8 cellular contexts compared by ENCODE assay signal in genomic region chr17:35244345-35245195, GRCh38. TPM values are rescaled to one million over a fixed set of nuclear protein-coding genes. Genes with fewer than 3 reads are reported as not detected.
A peak's percentile ranks its signal among the peaks of the same experiment; 100 is the strongest.
DNase-seq lines count a peak whose midpoint lies in the region; ATAC-seq, FAIRE-seq and TF ChIP-seq lines count a peak whose summit lies in the region.

No MANE protein-coding gene starts in this region.

- peak; percentile 88 for DNase-seq in ACHN
- peak; percentile 97 for DNase-seq in M059J (ENCODE audit: low read depth)
- DNase-seq in activated CD4-positive, alpha-beta memory T cell treated with anti-CD3 and anti-CD28 coated beads, Interleukin-2, amount 10 ng/mL, durations not matched to agents 7 days and 5 days, result peak; percentile 92
- DNase-seq in H1 (ENCODE audit: low read depth in 1 of 2, low spot score in 2 of 2), result peak in 1 of 2 experiments; percentile 47
- peak; percentile 80 for DNase-seq in myocyte (ENCODE audit: low read depth)
- peak; percentile 60 to 87 for DNase-seq in stimulated activated effector memory CD8-positive, alpha-beta T cell treated with anti-CD3 and anti-CD28 coated beads, Interleukin-12 subunit alpha, Interleukin-12 subunit beta, amount 100 ng/mL, for 72 hours (ENCODE audit: low spot score in 2 of 2)
- DNase-seq in NCI-H526 treated with DMSO at 0.1 percent for 48 hours (lab: John Stamatoyannopoulos, UW), result no peak

- no peak overlapping the region for H3K14ac ChIP-seq in H1 (ENCODE audit: insufficient read length)

- H3K27ac Mint-ChIP-seq in activated CD4-positive, alpha-beta memory T cell treated with anti-CD3 and anti-CD28 coated beads, Interleukin-2, amount 10 ng/mL, durations not matched to agents 7 days and 5 days, result peak overlapping the region; percentile 96
- peak overlapping the region; percentile 99 for H3K27ac Mint-ChIP-seq in stimulated activated effector memory CD8-positive, alpha-beta T cell treated with anti-CD3 and anti-CD28 coated beads, Interleukin-12 subunit alpha, Interleukin-12 subunit beta, amount 100 ng/mL, for 72 hours

- H3K4me2 ChIP-seq in H1 (ENCODE audit: insufficient read depth in 1 of 2, low read depth in 2 of 2, low read length in 2 of 2), result peak overlapping the region; percentile 88 to 97

- H3K79me2 ChIP-seq in H1 (ENCODE audit: control insufficient read depth in 1 of 2, insufficient read depth in 2 of 2, low read length in 2 of 2), result no peaks in the 10 kb centered on the region

- peak overlapping the region in 2 of 4 experiments; percentile 5 to 79; a peak in 4 of 8 replicates for H3K4me3 ChIP-seq in H1 (ENCODE audit: extremely low read depth in 1 of 4, insufficient read depth in 2 of 4, low read depth in 3 of 4, low read length in 4 of 4)

- H3K9me3 Mint-ChIP-seq in activated CD4-positive, alpha-beta memory T cell treated with anti-CD3 and anti-CD28 coated beads, Interleukin-2, amount 10 ng/mL, durations not matched to agents 7 days and 5 days, result no peaks in the 10 kb centered on the region
- H3K9me3 Mint-ChIP-seq in stimulated activated effector memory CD8-positive, alpha-beta T cell treated with anti-CD3 and anti-CD28 coated beads, Interleukin-12 subunit alpha, Interleukin-12 subunit beta, amount 100 ng/mL, for 72 hours, result no peaks in the 10 kb centered on the region

- H2BK12ac ChIP-seq in H1 (ENCODE audit: low read depth, low read length), result no peak overlapping the region

- no peak overlapping the region for H3K4ac ChIP-seq in H1 (replicated peaks; ENCODE audit: insufficient read length, low read depth, low read length)

- no peak overlapping the region for H2BK5ac ChIP-seq in H1 (ENCODE audit: low read depth, low read length)

- no peak overlapping the region for H2BK20ac ChIP-seq in H1 (ENCODE audit: low read length)

- H3K79me1 ChIP-seq in H1 (ENCODE audit: low read depth, low read length), result no peaks in the 10 kb centered on the region

- peaks cover 0 to 7% (median 3%) of the 10 kb centered on the region in 4 experiments; a peak in 5 of 7 replicates for H3K27me3 ChIP-seq in H1 (replicated peaks in 1 of 4; ENCODE audit: control insufficient read depth in 3 of 4, extremely low read depth in 1 of 4, insufficient read depth in 3 of 4, low read length in 3 of 4)

- no peak for TF ChIP-seq EP300 in H1 (IDR thresholded peaks at IDR 0.05; ENCODE audit: borderline replicate concordance in 1 of 2, low read depth in 2 of 2, low read length in 2 of 2)

- peaks cover 59% of the 10 kb centered on the region for H3K4me1 Mint-ChIP-seq in activated CD4-positive, alpha-beta memory T cell treated with anti-CD3 and anti-CD28 coated beads, Interleukin-2, amount 10 ng/mL, durations not matched to agents 7 days and 5 days
- peaks cover 67% of the 10 kb centered on the region for H3K4me1 Mint-ChIP-seq in stimulated activated effector memory CD8-positive, alpha-beta T cell treated with anti-CD3 and anti-CD28 coated beads, Interleukin-12 subunit alpha, Interleukin-12 subunit beta, amount 100 ng/mL, for 72 hours

- H3K9me3 ChIP-seq in H1 (ENCODE audit: insufficient read depth in 2 of 2, low read depth in 1 of 2, low read length in 1 of 2), result no peaks in the 10 kb centered on the region

- H3K27me3 Mint-ChIP-seq in activated CD4-positive, alpha-beta memory T cell treated with anti-CD3 and anti-CD28 coated beads, Interleukin-2, amount 10 ng/mL, durations not matched to agents 7 days and 5 days, result no peaks in the 10 kb centered on the region

- POLR2A ChIA-PET in activated CD4-positive, alpha-beta memory T cell treated with anti-CD3 and anti-CD28 coated beads, Interleukin-2, amount 10 ng/mL, durations not matched to agents 7 days and 5 days (lab: Charles Lee), result interaction anchor here (0.6 to 9.2 kb wide), 24 partner anchors 12 to 564 kb away, joined by 3 to 498 read pairs (median 14); partner anchors contain the start of genes NLE1, PEX12, RAD51D and SLFN11
- POLR2A ChIA-PET in H1 (lab: Charles Lee; ENCODE audit: partially characterized antibody), result no interaction called here

- H4K8ac ChIP-seq in H1 (ENCODE audit: extremely low read depth, insufficient read depth, low read length), result no peak overlapping the region

- no peak overlapping the region for H2BK120ac ChIP-seq in H1 (replicated peaks; ENCODE audit: low read depth, low read length)

- H4K91ac ChIP-seq in H1 (replicated peaks; ENCODE audit: insufficient read length, low read length), result no peak overlapping the region

- FAIRE-seq in H1 (lab: Jason Lieb, UNC), result no peak

- no peak overlapping the region for H3K56ac ChIP-seq in H1 (replicated peaks; ENCODE audit: insufficient read length, low read depth, low read length)

- H3K18ac ChIP-seq in H1 (ENCODE audit: extremely low read depth, low read length), result no peak overlapping the region

- TF ChIP-seq POLR2A in H1 (IDR thresholded peaks at IDR 0.05; ENCODE audit: control extremely low read depth in 1 of 2, low read depth in 2 of 2, low read length in 2 of 2), result no peak

- no peak for TF ChIP-seq RAD21 in H1 (IDR thresholded peaks at IDR 0.05 in 1 of 2, conservative IDR thresholded peaks at IDR 0.05 in 1 of 2; ENCODE audit: low read depth in 2 of 2, low read length in 2 of 2)

- no peak for TF ChIP-seq CTCF in H1 (IDR thresholded peaks at IDR 0.05; ENCODE audit: control extremely low read depth in 1 of 3, insufficient read depth in 1 of 3, low read depth in 1 of 3, low read length in 3 of 3)

- peak overlapping the region; percentile 95 for H3K4me3 Mint-ChIP-seq in activated CD4-positive, alpha-beta memory T cell treated with anti-CD3 and anti-CD28 coated beads, Interleukin-2, amount 10 ng/mL, durations not matched to agents 7 days and 5 days
- H3K4me3 Mint-ChIP-seq in stimulated activated effector memory CD8-positive, alpha-beta T cell treated with anti-CD3 and anti-CD28 coated beads, Interleukin-12 subunit alpha, Interleukin-12 subunit beta, amount 100 ng/mL, for 72 hours, result peak overlapping the region; percentile 98

- in situ Hi-C loops in ACHN (cut with HindIII; ENCODE audit: low pct_ligation_motif_present, low pct_unique_long_range_greater_than_20kb, low sequenced_read_pairs), result no loop called here

- no peak overlapping the region for H3K27ac ChIP-seq in H1 (ENCODE audit: low read depth, low read length)

- H3K23me2 ChIP-seq in H1 (ENCODE audit: low read depth, low read length), result peaks cover 7% of the 10 kb centered on the region

- no peak overlapping the region for H3K9ac ChIP-seq in H1 (replicated peaks in 1 of 4; ENCODE audit: extremely low read depth in 1 of 4, low read depth in 3 of 4, low read length in 3 of 4)

- H3K36me3 Mint-ChIP-seq in activated CD4-positive, alpha-beta memory T cell treated with anti-CD3 and anti-CD28 coated beads, Interleukin-2, amount 10 ng/mL, durations not matched to agents 7 days and 5 days (ENCODE audit: low read depth), result peaks cover 81% of the 10 kb centered on the region
- peaks cover 48% of the 10 kb centered on the region for H3K36me3 Mint-ChIP-seq in stimulated activated effector memory CD8-positive, alpha-beta T cell treated with anti-CD3 and anti-CD28 coated beads, Interleukin-12 subunit alpha, Interleukin-12 subunit beta, amount 100 ng/mL, for 72 hours

- H3K36me3 ChIP-seq in H1 (ENCODE audit: control insufficient read depth in 2 of 4, insufficient read depth in 4 of 4, low read length in 3 of 4), result no peaks in the 10 kb centered on the region

- H2BK15ac ChIP-seq in H1 (ENCODE audit: low read length), result no peak overlapping the region

- no peak overlapping the region for H4K5ac ChIP-seq in H1 (ENCODE audit: insufficient read length, low read depth, low read length)

- ATAC-seq in GM19467 (IDR thresholded peaks at IDR 0.05; ENCODE audit: unreplicated experiment), result peak; percentile 40
- peak; percentile 73 for ATAC-seq in stimulated activated effector memory CD8-positive, alpha-beta T cell treated with anti-CD3 and anti-CD28 coated beads, Interleukin-12 subunit alpha, Interleukin-12 subunit beta, amount 100 ng/mL, for 72 hours

- H2AK5ac ChIP-seq in H1 (ENCODE audit: low read depth, low read length), result no peak overlapping the region

- no peaks in the 10 kb centered on the region for H4K20me1 ChIP-seq in H1 (replicated peaks in 1 of 2; ENCODE audit: control insufficient read depth in 1 of 2, insufficient read depth in 2 of 2, low read length in 2 of 2)

- H2AFZ ChIP-seq in H1 (ENCODE audit: low read length), result no peak overlapping the region

- WGBS in H1 (ENCODE audit: extremely low coverage in 1 of 2, insufficient coverage in 1 of 2, insufficient read length in 1 of 2, insufficient replicate concordance in 2 of 2, low coverage in 1 of 2, low lambda C conversion rate in 2 of 2, missing lambda C conversion rate in 1 of 2), 2 experiments, result 72% methylated on average over 12 of the region's 13 CpGs; no CpG with 5 or more reads in 1 of the 2 experiments

- no peak overlapping the region for H3K23ac ChIP-seq in H1 (ENCODE audit: insufficient read length)

- CTCF ChIA-PET in activated CD4-positive, alpha-beta memory T cell treated with anti-CD3 and anti-CD28 coated beads, Interleukin-2, amount 10 ng/mL, durations not matched to agents 7 days and 5 days (lab: Charles Lee), result interaction anchor here (1.0 to 5.2 kb wide), 2 partner anchors 30 to 34 kb away, joined by 3 to 48 read pairs; no protein-coding TSS in a partner anchor
- CTCF ChIA-PET in H1 (lab: Charles Lee; ENCODE audit: partially characterized antibody), result interaction anchor here (0.6 kb wide), 1 partner anchor 75 kb away, joined by 4 read pairs; no protein-coding TSS in a partner anchor

- H3K4me1 ChIP-seq in H1 (replicated peaks in 1 of 4; ENCODE audit: control insufficient read depth in 3 of 4, insufficient read depth in 4 of 4, low read length in 3 of 4), result peaks cover 4 to 15% (median 7%) of the 10 kb centered on the region in 4 experiments

RNA-seq across cellular contexts. Expression of gene SLFN5, which starts 1.7 kb away (rescaled TPM):
- 52.8 and 79.4 TPM in 2 replicates for total RNA-seq in M059J (2014; rRNA removed; shearing (Covaris generic))
- total RNA-seq in activated CD4-positive, alpha-beta memory T cell treated with anti-CD3 and anti-CD28 coated beads, Interleukin-2, amount 10 ng/mL, durations not matched to agents 7 days and 5 days, result 100 to 1,000 TPM; 231 to 240 TPM
- 2.6 and 3.0 TPM in 2 replicates for total RNA-seq in H1 (2021; fragmentation: NEBNext Ultra II Directional; extraction: Animal tissue kit (Norgen Biotek cat#: 25700))
- 0.86 and 0.96 TPM in 2 replicates for polyA plus RNA-seq in H1 (2011; rRNA removed)
- 1.7 TPM for polyA plus RNA-seq in H1 (2011; cell fraction: cytosol; rRNA removed)
- polyA plus RNA-seq in H1 (2011; cell fraction: nucleus; rRNA removed), result 1.4 TPM
- 2.1 to 3.7 TPM (median 2.3 TPM) in 4 replicates for polyA plus RNA-seq in H1 (2012, experiment 1 of 2)
- polyA plus RNA-seq in H1 (2012, experiment 2 of 2), result 0.08 TPM
- 2.2 TPM for polyA plus RNA-seq in H1 (2013, experiment 1 of 2)
- polyA plus RNA-seq in H1 (2013, experiment 2 of 2), result 2.1 TPM
- polyA minus RNA-seq in H1 (2011; rRNA and poly(A)+ RNA removed), result 4.1 and 4.3 TPM in 2 replicates
- 1.5 TPM for polyA minus RNA-seq in H1 (2011; cell fraction: cytosol; rRNA and poly(A)+ RNA removed)
- polyA minus RNA-seq in H1 (2011; cell fraction: nucleus; rRNA and poly(A)+ RNA removed), result 4.8 TPM
- total RNA-seq in myocyte, result 34.2 and 36.0 TPM in 2 replicates
- polyA plus RNA-seq in myocyte (2012), result 24.3 TPM

RNA-seq across cellular contexts. Expression of gene SLC35G3, which starts 50.4 kb away (rescaled TPM):
- not detected in 2 replicates for total RNA-seq in M059J (2014; rRNA removed; shearing (Covaris generic))
- not detected for total RNA-seq in activated CD4-positive, alpha-beta memory T cell treated with anti-CD3 and anti-CD28 coated beads, Interleukin-2, amount 10 ng/mL, durations not matched to agents 7 days and 5 days
- not detected in 2 replicates for total RNA-seq in H1 (2021; fragmentation: NEBNext Ultra II Directional; extraction: Animal tissue kit (Norgen Biotek cat#: 25700))
- not detected in 2 replicates for polyA plus RNA-seq in H1 (2011; rRNA removed)
- polyA plus RNA-seq in H1 (2011; cell fraction: cytosol; rRNA removed), result not detected
- not detected for polyA plus RNA-seq in H1 (2011; cell fraction: nucleus; rRNA removed)
- polyA plus RNA-seq in H1 (2012, experiment 1 of 2), result not detected in 4 replicates
- not detected for polyA plus RNA-seq in H1 (2012, experiment 2 of 2)
- polyA plus RNA-seq in H1 (2013, experiment 1 of 2), result not detected
- not detected for polyA plus RNA-seq in H1 (2013, experiment 2 of 2)
- not detected in 2 replicates for polyA minus RNA-seq in H1 (2011; rRNA and poly(A)+ RNA removed)
- not detected for polyA minus RNA-seq in H1 (2011; cell fraction: cytosol; rRNA and poly(A)+ RNA removed)
- not detected for polyA minus RNA-seq in H1 (2011; cell fraction: nucleus; rRNA and poly(A)+ RNA removed)
- total RNA-seq in myocyte, result not detected in 2 replicates
- polyA plus RNA-seq in myocyte (2012), result 0.08 TPM
